Comparison of ENCODE assay signal across 24 cellular contexts in genomic region chr18:37320320-37320719, GRCh38.
DNase-seq lines count a peak whose midpoint lies in the region; ATAC-seq, FAIRE-seq and TF ChIP-seq lines count a peak whose summit lies in the region.
"Had no signal": no experiment of that assay in that cellular context is flagged by ENCODE, and none has a peak within 500 bp of the region (broad histone marks: within the 10 kb centered on the region; RNA-seq: fewer than 3 reads in every experiment).

No MANE protein-coding gene starts in this region.

- H3K27me3 Mint-ChIP-seq in MCF 10A (ENCODE audit: insufficient read depth, unreplicated experiment) = no peaks in the 10 kb centered on the region
- H3K27me3 Mint-ChIP-seq: CD4-positive, alpha-beta memory T cell had no signal

- no peak overlapping the region for H3K14ac ChIP-seq in neuronal stem cell (ENCODE audit: low read length)

- POLR2A ChIA-PET in MCF 10A (lab: Yijun Ruan, JAX) (no interaction called here), K562 (lab: Yijun Ruan, JAX) (no interaction called here)

- dilution Hi-C loops in mammary epithelial cell (cut with HindIII; ENCODE audit: low sequenced_read_pairs) = no loop called here

- no peak for FAIRE-seq in K562 (lab: Jason Lieb, UNC)
- FAIRE-seq: A549, GM12891, GM18507, H54 had no signal

- ATAC-seq in K562 (peak; percentile 46), GM18870 (IDR thresholded peaks at IDR 0.05; ENCODE audit: unreplicated experiment) (no peak)
- ATAC-seq: A549 had no signal

- WGBS in mammary epithelial cell (ENCODE audit: low coverage, missing lambda C conversion rate) = 74% methylated on average over 8 of the region's 10 CpGs
- under 1% methylated on average over 9 of the region's 10 CpGs for WGBS in K562 (ENCODE audit: insufficient coverage, low coverage, missing lambda C conversion rate)
- WGBS in neuronal stem cell (ENCODE audit: extremely low coverage in 2 of 2, insufficient read length in 2 of 2, insufficient replicate concordance in 1 of 2), 2 donors = no CpG with 5 or more reads among the region's 10 CpGs

- no peak overlapping the region for H2BK120ac ChIP-seq in neuronal stem cell (ENCODE audit: low read depth, low read length)

- TF ChIP-seq CTCF in MCF 10A (IDR thresholded peaks at IDR 0.05; ENCODE audit: unreplicated experiment) = no peak
- no peak for TF ChIP-seq CTCF in mammary epithelial cell (conservative IDR thresholded peaks at IDR 0.05 in 1 of 2, IDR thresholded peaks at IDR 0.05 in 1 of 2; ENCODE audit: extremely low read depth in 1 of 2, insufficient read depth in 1 of 2, low read depth in 1 of 2, low read length in 2 of 2)
- TF ChIP-seq CTCF in K562 (IDR thresholded peaks at IDR 0.05 in 2 of 3, conservative IDR thresholded peaks at IDR 0.05 in 1 of 3; ENCODE audit: insufficient read depth in 2 of 3, low read depth in 1 of 3, low read length in 3 of 3) = no peak

- BruUV-seq in MCF 10A (replicated peaks; lab: Mats Ljungman, UMichigan) (no TSS peak), mammary epithelial cell (replicated peaks; lab: Mats Ljungman, UMichigan) (no TSS peak), K562 (replicated peaks; lab: Mats Ljungman, UMichigan) (no TSS peak)

- H3K27ac Mint-ChIP-seq in MCF 10A (ENCODE audit: low read depth, unreplicated experiment) = peak overlapping the region; percentile 22
- H3K27ac Mint-ChIP-seq: CD4-positive, alpha-beta memory T cell; HFFc6 had no signal

- no peaks in the 10 kb centered on the region for H3K79me1 ChIP-seq in neuronal stem cell (ENCODE audit: low read depth, low read length)

- no peak overlapping the region for H3K23ac ChIP-seq in neuronal stem cell (ENCODE audit: low read depth, low read length, poor library complexity)

- H2BK15ac ChIP-seq in neuronal stem cell (ENCODE audit: low read length) = no peak overlapping the region

- no peak overlapping the region for H4K91ac ChIP-seq in neuronal stem cell (ENCODE audit: low read depth, low read length, poor library complexity)

- no peak overlapping the region for H3K4me3 Mint-ChIP-seq in MCF 10A (ENCODE audit: unreplicated experiment)
- H3K4me3 Mint-ChIP-seq: CD4-positive, alpha-beta memory T cell; HFFc6 had no signal

- H3K36me3 ChIP-seq in mammary epithelial cell (ENCODE audit: insufficient read depth, low read length) (no peaks in the 10 kb centered on the region), K562 (ENCODE audit: control insufficient read depth, insufficient read depth, low read length) (no peaks in the 10 kb centered on the region), neuronal stem cell (replicated peaks in 1 of 2; ENCODE audit: control insufficient read depth in 2 of 2, insufficient read depth in 2 of 2, low read length in 2 of 2) (no peaks in the 10 kb centered on the region)
- H3K36me3 ChIP-seq: BE2C; BLaER1 treated with 17β-estradiol and CSF1 and Interleukin-3, amounts not matched to agents 10 nM and 100 nM; HAP-1 had no signal

- H2AFZ ChIP-seq in mammary epithelial cell (ENCODE audit: low read depth, low read length) (no peak overlapping the region), K562 (ENCODE audit: low read depth, low read length) (no peak overlapping the region; the same call in 1 of the 2 replicates), neuronal stem cell (ENCODE audit: low read length) (no peak overlapping the region)

- no peak for TF ChIP-seq POLR2A in K562 (conservative IDR thresholded peaks at IDR 0.05)

- H3K36me3 Mint-ChIP-seq in MCF 10A (ENCODE audit: insufficient read depth, unreplicated experiment) = no peaks in the 10 kb centered on the region
- H3K36me3 Mint-ChIP-seq: CD4-positive, alpha-beta memory T cell had no signal

- peak overlapping the region; percentile 51 for H3K18ac ChIP-seq in neuronal stem cell (ENCODE audit: low read length)

- no peak for DNase-seq in MCF 10A (ENCODE audit: unreplicated experiment)
- DNase-seq in mammary epithelial cell = no peak
- no peak for DNase-seq in K562 (ENCODE audit: extremely low read depth in 1 of 4, low spot score in 3 of 4)
- no peak for DNase-seq in neuronal stem cell (ENCODE audit: low spot score)
- DNase-seq in amygdala (lab: John Stamatoyannopoulos, UW) = no peak
- no peak for DNase-seq in retina
- DNase-seq: 8988T, ACHN, AML-193, Calu3, DMS53, DMS79 treated with DMSO at 0.1 percent for 48 hours, GF-D8, GOT3, HFFc6 had no signal

- in situ Hi-C loops in mammary epithelial cell (cut with MboI; ENCODE audit: low sequenced_read_pairs in 2 of 2) = no loop called here
- in situ Hi-C loops in K562 (cut with MboI) = no loop called here

- H3K79me2 ChIP-seq in mammary epithelial cell (ENCODE audit: insufficient read depth, low read length) (no peaks in the 10 kb centered on the region), K562 (ENCODE audit: control insufficient read depth, insufficient read depth, low read length) (no peaks in the 10 kb centered on the region)

- CTCF ChIA-PET in MCF 10A (lab: Yijun Ruan, JAX) = interaction anchor here (0.6 to 1.2 kb wide), 3 partner anchors 10 to 378 kb away, joined by 3 to 4 read pairs (median 3); no protein-coding TSS in a partner anchor
- CTCF ChIA-PET in mammary epithelial cell (lab: Charles Lee; ENCODE audit: low non-redundant PET) = no interaction called here
- CTCF ChIA-PET in K562 (lab: Yijun Ruan, JAX; ENCODE audit: low intra/inter-chr PET ratio) = no interaction called here

- H3K4me1 ChIP-seq in mammary epithelial cell (ENCODE audit: insufficient read depth, low read length) = no peaks in the 10 kb centered on the region
- peaks cover 0 to 8% of the 10 kb centered on the region in 2 experiments; a peak in 1 of 5 replicates for H3K4me1 ChIP-seq in K562 (replicated peaks in 1 of 2; ENCODE audit: control insufficient read depth in 2 of 2, insufficient read depth in 2 of 2, low read length in 2 of 2)
- H3K4me1 ChIP-seq in neuronal stem cell (ENCODE audit: control insufficient read depth in 2 of 2, insufficient read depth in 1 of 2, low read depth in 1 of 2, low read length in 2 of 2) = peaks cover 0 to 5% of the 10 kb centered on the region in 2 donors
- H3K4me1 ChIP-seq: A549, BE2C, HAP-1 had no signal

- H3K27ac ChIP-seq in mammary epithelial cell (ENCODE audit: insufficient read depth, low read depth, low read length) (no peak overlapping the region), K562 (ENCODE audit: extremely low read depth, low read depth, low read length) (no peak overlapping the region), neuronal stem cell (replicated peaks; ENCODE audit: low read length) (no peak overlapping the region)
- H3K27ac ChIP-seq: A549; BLaER1 treated with 17β-estradiol and CSF1 and Interleukin-3, amounts not matched to agents 10 nM and 100 nM had no signal

- no peak overlapping the region for H2AK5ac ChIP-seq in neuronal stem cell (ENCODE audit: low read depth, low read length)

- no peaks in the 10 kb centered on the region for H3K9me3 Mint-ChIP-seq in MCF 10A (ENCODE audit: unreplicated experiment)
- H3K9me3 Mint-ChIP-seq: CD4-positive, alpha-beta memory T cell; HFFc6 had no signal

- no peak overlapping the region for H2BK5ac ChIP-seq in neuronal stem cell (ENCODE audit: low read length)

- H3K4me2 ChIP-seq in mammary epithelial cell (ENCODE audit: insufficient read depth, low read depth, low read length) (no peak overlapping the region), K562 (ENCODE audit: insufficient read depth, low read length) (no peak overlapping the region), neuronal stem cell (ENCODE audit: insufficient read depth, low read length, poor library complexity, severe bottlenecking) (no peak overlapping the region)
- H3K4me2 ChIP-seq: A549 had no signal

- intact Hi-C loops in MCF 10A (cut with micrococcal nuclease) = no loop called here
- intact Hi-C loops in mammary epithelial cell (cut with micrococcal nuclease) = no loop called here
- intact Hi-C loops in K562 (cut with micrococcal nuclease) = loop anchor here (5.0 to 10.0 kb wide), 2 partner anchors 157 to 214 kb away; no protein-coding TSS in a partner anchor

- no peak overlapping the region for H3K9ac ChIP-seq in mammary epithelial cell (ENCODE audit: insufficient read depth, low read length)
- H3K9ac ChIP-seq in K562 (ENCODE audit: insufficient read depth in 1 of 2, low read depth in 2 of 2, low read length in 2 of 2) = no peak overlapping the region
- no peak overlapping the region for H3K9ac ChIP-seq in neuronal stem cell (ENCODE audit: low read depth, low read length, poor library complexity)
- H3K9ac ChIP-seq: BLaER1 treated with 17β-estradiol and CSF1 and Interleukin-3, amounts not matched to agents 10 nM and 100 nM had no signal

- no peak overlapping the region for H4K8ac ChIP-seq in neuronal stem cell (ENCODE audit: low read depth, low read length)

- no peak overlapping the region for H2BK12ac ChIP-seq in neuronal stem cell (ENCODE audit: low read length)

- no peak for TF ChIP-seq EP300 in K562 (IDR thresholded peaks at IDR 0.05; ENCODE audit: low read length)

- H3K9me3 ChIP-seq in mammary epithelial cell (replicated peaks; ENCODE audit: insufficient read depth, low read length) (no peaks in the 10 kb centered on the region), K562 (replicated peaks; ENCODE audit: control insufficient read depth, insufficient read depth, low read depth, low read length) (no peaks in the 10 kb centered on the region), neuronal stem cell (replicated peaks in 1 of 2; ENCODE audit: control insufficient read depth in 2 of 2, insufficient read depth in 1 of 2, low read depth in 1 of 2, low read length in 2 of 2) (no peaks in the 10 kb centered on the region)
- H3K9me3 ChIP-seq: A549; BE2C; BLaER1 treated with 17β-estradiol and CSF1 and Interleukin-3, amounts not matched to agents 10 nM and 100 nM; HAP-1 had no signal

- H3K4me3 ChIP-seq in mammary epithelial cell (replicated peaks in 1 of 3; ENCODE audit: insufficient read depth in 1 of 3, low read depth in 2 of 3, low read length in 3 of 3) = no peak overlapping the region
- no peak overlapping the region for H3K4me3 ChIP-seq in K562
- H3K4me3 ChIP-seq in neuronal stem cell (ENCODE audit: low read length in 2 of 2) = no peak overlapping the region
- H3K4me3 ChIP-seq: A549; BLaER1 treated with 17β-estradiol and CSF1 and Interleukin-3, amounts not matched to agents 10 nM and 100 nM; HAP-1 had no signal

- no peak for TF ChIP-seq RAD21 in K562 (CRISPR knock-in tag; conservative IDR thresholded peaks at IDR 0.05 in 1 of 2, IDR thresholded peaks at IDR 0.05 in 1 of 2)

- no peaks in the 10 kb centered on the region for H3K27me3 ChIP-seq in mammary epithelial cell (ENCODE audit: insufficient read depth, low read length)
- H3K27me3 ChIP-seq in K562 (ENCODE audit: control insufficient read depth in 2 of 2, insufficient read depth in 2 of 2, low read length in 2 of 2) = peaks cover 0 to 32% of the 10 kb centered on the region in 2 experiments; a peak in 3 of 5 replicates
- peaks cover 0 to 19% (median 0%) of the 10 kb centered on the region in 3 experiments for H3K27me3 ChIP-seq in neuronal stem cell (ENCODE audit: control insufficient read depth in 3 of 3, insufficient read depth in 3 of 3, low read depth in 1 of 3, low read length in 3 of 3)
- H3K27me3 ChIP-seq: BE2C; BLaER1 treated with 17β-estradiol and CSF1 and Interleukin-3, amounts not matched to agents 10 nM and 100 nM had no signal

- no peaks in the 10 kb centered on the region for H3K4me1 Mint-ChIP-seq in MCF 10A (ENCODE audit: insufficient read depth, unreplicated experiment)
- H3K4me1 Mint-ChIP-seq: CD4-positive, alpha-beta memory T cell had no signal

- H4K20me1 ChIP-seq in mammary epithelial cell (ENCODE audit: insufficient read depth, low read length) (no peaks in the 10 kb centered on the region), K562 (replicated peaks; ENCODE audit: control insufficient read depth, insufficient read depth, low read length) (peaks cover 5% of the 10 kb centered on the region)

- H3K4ac ChIP-seq in neuronal stem cell (ENCODE audit: low read length) = no peak overlapping the region

- no peaks in the 10 kb centered on the region for H3K9me1 ChIP-seq in K562 (ENCODE audit: control insufficient read depth, insufficient read depth, low read length)
